ENCODE assay signal across 20 cellular contexts in the genomic region with DNA sequence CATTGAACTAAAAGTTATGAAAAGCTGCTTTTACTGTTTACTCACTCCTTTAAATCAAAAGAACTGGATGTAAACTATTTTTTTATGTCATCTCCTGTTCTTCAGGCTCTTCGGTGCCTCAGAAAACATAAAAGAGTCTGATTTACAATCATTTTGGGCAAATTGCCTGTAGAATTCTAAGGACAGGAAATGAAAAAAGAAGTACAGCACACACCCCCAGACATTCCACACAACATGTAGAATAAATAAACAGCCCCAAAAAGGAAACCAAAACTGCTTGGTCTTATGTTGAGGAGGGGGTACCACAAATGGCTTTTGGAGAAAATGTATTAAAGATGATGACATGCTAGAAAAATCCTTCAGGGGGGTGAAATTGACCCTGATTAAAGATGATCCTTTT.
DNase-seq lines count a peak whose midpoint lies in the region; ATAC-seq, FAIRE-seq and TF ChIP-seq lines count a peak whose summit lies in the region.
"Had no signal": no experiment of that assay in that cellular context is flagged by ENCODE, and none has a peak within 500 bp of the region (broad histone marks: within the 10 kb centered on the region; RNA-seq: fewer than 3 reads in every experiment).

No MANE protein-coding gene starts in this region.

- TF ChIP-seq CTCF in brain microvascular endothelial cell (IDR thresholded peaks at IDR 0.05; ENCODE audit: low read depth, low read length, missing control alignments) (no peak), D721Med (IDR thresholded peaks at IDR 0.05; ENCODE audit: insufficient read depth, missing control alignments) (no peak)

- H3K36me3 ChIP-seq in brain microvascular endothelial cell (replicated peaks): no peaks in the 10 kb centered on the region
- no peaks in the 10 kb centered on the region for H3K36me3 ChIP-seq in stomach smooth muscle (ENCODE audit: control insufficient read depth in 2 of 2, insufficient read depth in 2 of 2, low read length in 2 of 2)

- DNase-seq in HCEC 1CT: peak; percentile 68
- DNase-seq in brain microvascular endothelial cell: no peak
- peak; percentile 70 for DNase-seq in left kidney (ENCODE audit: low read depth, low spot score)
- DNase-seq in D721Med (ENCODE audit: insufficient read length, low spot score): no peak
- DNase-seq in HPDE6-E6E7 (ENCODE audit: extremely low spot score): no peak
- DNase-seq: activated CD4-positive, alpha-beta T cell treated with anti-CD3 and anti-CD28 coated beads, Interleukin-2, amount 10 ng/mL, durations not matched to agents 24 days and 14 days; activated CD8-positive, alpha-beta memory T cell treated with anti-CD3 and anti-CD28 coated beads, Interleukin-2, amount 50 U/mL, for 48 hours; activated naive CD4-positive, alpha-beta T cell treated with anti-CD3 and anti-CD28 coated beads for 36 hours; Caco-2; endodermal cell; NCI-H2081 treated with DMSO at 0.1 percent for 48 hours; NCI-H69; posterior cingulate gyrus had no signal

- no peaks in the 10 kb centered on the region for H3K9me3 ChIP-seq in stomach smooth muscle (ENCODE audit: control insufficient read depth in 2 of 2, low read length in 2 of 2)
- H3K9me3 ChIP-seq: Caco-2 had no signal

- H3K27ac ChIP-seq in brain microvascular endothelial cell: peak overlapping the region; percentile 15
- peak overlapping the region; percentile 1 for H3K27ac ChIP-seq in stomach smooth muscle (ENCODE audit: low read length)

- peak overlapping the region in 1 of 2 donors; percentile 7 for H3K9ac ChIP-seq in stomach smooth muscle (ENCODE audit: low read length in 2 of 2)

- peaks cover 7% of the 10 kb centered on the region for H3K4me1 ChIP-seq in stomach smooth muscle (ENCODE audit: control insufficient read depth, insufficient read depth, low read length)
- H3K4me1 ChIP-seq: Caco-2 had no signal

- in situ Hi-C loops in brain microvascular endothelial cell (cut with HindIII; ENCODE audit: low pct_ligation_motif_present, low sequenced_read_pairs): no loop called here

- FAIRE-seq in D721Med (lab: Jason Lieb, UNC): no peak
- FAIRE-seq: TTC549 had no signal

- H3K4me3 ChIP-seq in brain microvascular endothelial cell (ENCODE audit: low read depth, low read length) (no peak overlapping the region), stomach smooth muscle (ENCODE audit: low read length in 2 of 2) (no peak overlapping the region)

- H3K27me3 ChIP-seq in brain microvascular endothelial cell (replicated peaks) (no peaks in the 10 kb centered on the region), stomach smooth muscle (ENCODE audit: control insufficient read depth in 1 of 2, insufficient read depth in 2 of 2, low read length in 2 of 2) (no peaks in the 10 kb centered on the region)

- ATAC-seq in GM19328 (IDR thresholded peaks at IDR 0.05; ENCODE audit: unreplicated experiment): no peak
- ATAC-seq in HG03439 (IDR thresholded peaks at IDR 0.05; ENCODE audit: unreplicated experiment): no peak
- ATAC-seq: HCT116; naive thymus-derived CD4-positive, alpha-beta T cell; Panc1 had no signal

Comparison
In these comparisons a context has a peak if more than half of its experiments do, and no peak if none do; other contexts are left out.
1. DNase-seq: peak in HCEC 1CT (single experiment) and left kidney (single experiment); none in brain microvascular endothelial cell (single experiment), D721Med (single experiment) and HPDE6-E6E7 (single experiment).